ENCODE assay signal across 8 cellular contexts in the genomic region with DNA sequence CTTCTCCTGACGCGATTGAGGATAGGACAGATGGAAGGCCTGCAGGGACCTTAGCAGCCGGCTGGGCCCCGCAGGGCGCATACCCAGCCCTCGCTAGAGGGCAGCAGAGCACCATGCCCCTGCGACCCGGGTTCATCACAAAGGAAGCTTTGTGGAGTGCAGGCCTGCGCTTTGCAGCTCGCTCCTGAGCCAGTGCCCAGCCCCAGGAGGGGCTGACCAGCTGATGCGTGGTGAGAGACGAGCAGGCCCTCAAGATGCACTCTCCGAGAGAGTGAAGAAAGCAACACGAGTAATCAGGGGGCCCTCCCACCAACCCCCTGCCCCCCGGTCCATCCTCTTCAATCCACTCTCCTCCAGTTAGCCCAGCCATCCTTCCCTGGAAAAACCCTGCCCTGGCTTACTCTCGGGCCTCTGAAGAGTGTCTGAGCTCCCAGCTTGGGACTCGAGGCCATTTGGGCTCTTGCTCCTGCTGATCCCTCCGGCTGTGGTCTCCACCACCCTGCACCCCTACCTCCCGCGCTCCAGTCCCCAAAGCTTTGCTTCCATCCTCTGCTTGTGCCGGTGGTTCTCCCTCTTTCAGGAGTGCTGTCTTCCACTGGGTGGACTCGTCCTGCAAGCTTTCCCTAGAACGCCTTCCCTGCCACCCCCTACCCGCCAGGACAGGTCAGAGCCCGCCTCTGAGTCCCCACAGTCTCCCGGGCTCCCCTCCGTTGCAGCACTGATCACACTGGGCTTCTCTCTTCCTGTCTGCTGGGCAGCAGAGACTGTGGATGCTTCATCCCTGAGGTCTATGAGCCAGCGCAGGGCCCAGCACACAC. TPM values are rescaled to one million over a fixed set of nuclear protein-coding genes. Genes with fewer than 3 reads are reported as not detected.
DNase-seq lines count a peak whose midpoint lies in the region; ATAC-seq and TF ChIP-seq lines count a peak whose summit lies in the region.

No MANE protein-coding gene starts in this region.

- H3K9me3 ChIP-seq in A673 (ENCODE audit: low read depth, low read length, poor library complexity, severe bottlenecking) (no peaks in the 10 kb centered on the region), SJSA1 (replicated peaks) (no peaks in the 10 kb centered on the region)

- no peaks in the 10 kb centered on the region for H3K4me1 ChIP-seq in A673 (ENCODE audit: insufficient read depth, low read length, poor library complexity, severe bottlenecking)
- no peaks in the 10 kb centered on the region for H3K4me1 ChIP-seq in SJSA1 (replicated peaks)

- no peak overlapping the region for H3K27ac ChIP-seq in A673 (ENCODE audit: low read depth, low read length, poor library complexity, severe bottlenecking)
- H3K27ac ChIP-seq in SJSA1 = no peak overlapping the region

- intact Hi-C loops in A673 (cut with micrococcal nuclease; ENCODE audit: unreplicated experiment) (loop anchor here (1.0 to 2.0 kb wide), 2 partner anchors 183 to 197 kb away; no protein-coding TSS in a partner anchor), left ventricle myocardium superior (cut with micrococcal nuclease) (loop anchor here (10.0 kb wide), 1 partner anchor 187 kb away; no protein-coding TSS in a partner anchor)

- BruUV-seq in A673 (replicated peaks; lab: Mats Ljungman, UMichigan) = no TSS peak

- H3K36me3 ChIP-seq in A673 (ENCODE audit: insufficient read depth, low read length, poor library complexity, severe bottlenecking) (no peaks in the 10 kb centered on the region), SJSA1 (no peaks in the 10 kb centered on the region)

- CTCF ChIA-PET in A673 (lab: Charles Lee) = interaction anchor here (0.5 to 1.7 kb wide), 15 partner anchors 12 to 545 kb away, joined by 3 to 26 read pairs (median 3); a partner anchor contains a TSS

- H3K4me3 ChIP-seq in A673 (ENCODE audit: low read depth, low read length, poor library complexity, severe bottlenecking) = no peak overlapping the region
- no peak overlapping the region for H3K4me3 ChIP-seq in SJSA1

- DNase-seq in A673 (ENCODE audit: low spot score) = peak; percentile 75
- peak; percentile 82 for DNase-seq in GM13976 (ENCODE audit: low spot score)
- DNase-seq in LoVo (ENCODE audit: low spot score) = peak; percentile 69
- DNase-seq in SJSA1 (ENCODE audit: low read depth in 1 of 2, low spot score in 2 of 2) = peak; percentile 50 to 74
- peak; percentile 46 for DNase-seq in amniotic stem cell (lab: John Stamatoyannopoulos, UW)
- DNase-seq in left ventricle myocardium superior = peak; percentile 90
- peak; percentile 33 for DNase-seq in pulmonary artery endothelial cell (ENCODE audit: low read depth, low spot score)

- in situ Hi-C loops in GM13976 (cut with MboI; ENCODE audit: low sequenced_read_pairs, unreplicated experiment) = no loop called here

- ATAC-seq in left ventricle myocardium superior (peak; percentile 94), GM21737 (IDR thresholded peaks at IDR 0.05; ENCODE audit: unreplicated experiment) (no peak)

- POLR2A ChIA-PET in A673 (lab: Charles Lee; ENCODE audit: low non-redundant PET) = no interaction called here

- H3K27me3 ChIP-seq in A673 (replicated peaks; ENCODE audit: insufficient read depth, low read depth, low read length, poor library complexity) (peaks cover 41% of the 10 kb centered on the region), SJSA1 (replicated peaks) (no peaks in the 10 kb centered on the region)

- TF ChIP-seq CTCF in A673 (conservative IDR thresholded peaks at IDR 0.05; ENCODE audit: low read depth, low read length) (peak; percentile 93), GM13976 (IDR thresholded peaks at IDR 0.05; ENCODE audit: borderline replicate concordance, control extremely low read depth, extremely low read depth, insufficient read depth, missing control alignments) (peak; percentile 87)

RNA-seq across cellular contexts. Expression of a gene that starts 9.1 kb away (rescaled TPM):
- not detected in 2 replicates for total RNA-seq in A673 (2021)
- total RNA-seq in SJSA1 (2014; rRNA removed; shearing (Covaris generic)) = 0.13 and 0.85 TPM in 2 replicates
- total RNA-seq in left ventricle myocardium superior = not detected
- 0.18 and 0.53 TPM in 2 replicates for total RNA-seq in pulmonary artery endothelial cell

RNA-seq across cellular contexts. Expression of a gene that starts 30.1 kb away (rescaled TPM):
- total RNA-seq in A673 (2021) (not detected in 2 replicates), left ventricle myocardium superior (not detected), pulmonary artery endothelial cell (not detected in 2 replicates)
- total RNA-seq in SJSA1 (2014; rRNA removed; shearing (Covaris generic)) = 0.37 and 0.53 TPM in 2 replicates

RNA-seq across cellular contexts. Expression of a gene that starts 47.1 kb away (rescaled TPM):
- total RNA-seq in A673 (2021) (37.0 and 37.6 TPM in 2 replicates), left ventricle myocardium superior (11.0 TPM), pulmonary artery endothelial cell (4.4 and 8.2 TPM in 2 replicates)
- total RNA-seq in SJSA1 (2014; rRNA removed; shearing (Covaris generic)) = 4.2 and 4.7 TPM in 2 replicates

Comparison
In these comparisons a context has a peak if more than half of its experiments do, and no peak if none do; other contexts are left out.
1. DNase-seq: peak in every context shown above with its lines; median percentile 90 in left ventricle myocardium superior; 82 in GM13976; 75 in A673; 69 in LoVo; 62 in SJSA1; 46 in amniotic stem cell; 33 in pulmonary artery endothelial cell.